ENCODE assay signal across 11 cellular contexts in genomic region chr15:83323296-83323711, GRCh38. TPM values are rescaled to one million over a fixed set of nuclear protein-coding genes. Genes with fewer than 3 reads are reported as not detected.
DNase-seq lines count a peak whose midpoint lies in the region; ATAC-seq and TF ChIP-seq lines count a peak whose summit lies in the region.
"Had no signal": no experiment of that assay in that cellular context is flagged by ENCODE, and none has a peak within 500 bp of the region (broad histone marks: within the 10 kb centered on the region; RNA-seq: fewer than 3 reads in every experiment).

No MANE protein-coding gene starts in this region.

- H3K4me3 Mint-ChIP-seq in activated naive CD4-positive, alpha-beta T cell treated with anti-CD3 and anti-CD28 coated beads for 36 hours = no peak overlapping the region
- H3K4me3 Mint-ChIP-seq: activated CD8-positive, alpha-beta memory T cell treated with anti-CD3 and anti-CD28 coated beads, Interleukin-2, amount 10 ng/mL, durations not matched to agents 7 days and 5 days had no signal

- peak; percentile 62 for DNase-seq in M059J (ENCODE audit: low read depth)
- peak; percentile 88 for DNase-seq in non-pigmented ciliary epithelial cell (ENCODE audit: low read depth)
- DNase-seq in gastrocnemius medialis = no peak
- no peak for DNase-seq in T-helper 2 cell
- no peak for DNase-seq in activated naive CD4-positive, alpha-beta T cell treated with anti-CD3 and anti-CD28 coated beads for 36 hours
- DNase-seq: activated CD8-positive, alpha-beta memory T cell treated with anti-CD3 and anti-CD28 coated beads, Interleukin-2, amount 10 ng/mL, durations not matched to agents 7 days and 5 days; cerebellar nuclear complex; NCI-H2171 had no signal

- H3K4me3 ChIP-seq in BLaER1 (no peak overlapping the region), gastrocnemius medialis (no peak overlapping the region)

- H3K4me1 Mint-ChIP-seq in activated naive CD4-positive, alpha-beta T cell treated with anti-CD3 and anti-CD28 coated beads for 36 hours (ENCODE audit: low read depth) = no peaks in the 10 kb centered on the region
- H3K4me1 Mint-ChIP-seq: activated CD8-positive, alpha-beta memory T cell treated with anti-CD3 and anti-CD28 coated beads, Interleukin-2, amount 10 ng/mL, durations not matched to agents 7 days and 5 days had no signal

- intact Hi-C loops in gastrocnemius medialis (cut with DNase I; ENCODE audit: low total_unique reads) = no loop called here
- intact Hi-C loops in activated naive CD4-positive, alpha-beta T cell treated with anti-CD3 and anti-CD28 coated beads for 36 hours (cut with micrococcal nuclease) = no loop called here

- no peak overlapping the region for H3K9ac ChIP-seq in BLaER1

- peaks cover 1% of the 10 kb centered on the region for H3K9me3 Mint-ChIP-seq in activated naive CD4-positive, alpha-beta T cell treated with anti-CD3 and anti-CD28 coated beads for 36 hours

- CTCF ChIA-PET in activated naive CD4-positive, alpha-beta T cell treated with anti-CD3 and anti-CD28 coated beads for 36 hours (lab: Charles Lee) = no interaction called here

- no peaks in the 10 kb centered on the region for H3K36me3 Mint-ChIP-seq in activated naive CD4-positive, alpha-beta T cell treated with anti-CD3 and anti-CD28 coated beads for 36 hours (ENCODE audit: low read depth)
- H3K36me3 Mint-ChIP-seq: activated CD8-positive, alpha-beta memory T cell treated with anti-CD3 and anti-CD28 coated beads, Interleukin-2, amount 10 ng/mL, durations not matched to agents 7 days and 5 days had no signal

- TF ChIP-seq POLR2A in gastrocnemius medialis (IDR thresholded peaks at IDR 0.05) = no peak

- H3K4me1 ChIP-seq in BLaER1 (peaks cover 9% of the 10 kb centered on the region), gastrocnemius medialis (no peaks in the 10 kb centered on the region)

- H3K27me3 Mint-ChIP-seq in activated naive CD4-positive, alpha-beta T cell treated with anti-CD3 and anti-CD28 coated beads for 36 hours (ENCODE audit: low read depth) = peaks cover 9% of the 10 kb centered on the region

- in situ Hi-C loops in gastrocnemius medialis (cut with MboI; ENCODE audit: low sequenced_read_pairs in 4 of 4) = no loop called here

- no peaks in the 10 kb centered on the region for H4K20me1 ChIP-seq in BLaER1

- no peak for TF ChIP-seq CTCF in gastrocnemius medialis (IDR thresholded peaks at IDR 0.05 in 4 of 5, conservative IDR thresholded peaks at IDR 0.05 in 1 of 5)

- H3K27me3 ChIP-seq in BLaER1 (no peaks in the 10 kb centered on the region), gastrocnemius medialis (no peaks in the 10 kb centered on the region)

- H3K27ac Mint-ChIP-seq in activated naive CD4-positive, alpha-beta T cell treated with anti-CD3 and anti-CD28 coated beads for 36 hours = no peak overlapping the region
- H3K27ac Mint-ChIP-seq: activated CD8-positive, alpha-beta memory T cell treated with anti-CD3 and anti-CD28 coated beads, Interleukin-2, amount 10 ng/mL, durations not matched to agents 7 days and 5 days had no signal

- H3K27ac ChIP-seq in BLaER1 (no peak overlapping the region), gastrocnemius medialis (no peak overlapping the region)

- H3K9me3 ChIP-seq in BLaER1 (no peaks in the 10 kb centered on the region), gastrocnemius medialis (no peaks in the 10 kb centered on the region)

- ATAC-seq in esophagus mucosa (peak; percentile 92), gastrocnemius medialis (no peak), HG03159 (IDR thresholded peaks at IDR 0.05; ENCODE audit: unreplicated experiment) (no peak)
- ATAC-seq: activated CD8-positive, alpha-beta memory T cell treated with anti-CD3 and anti-CD28 coated beads, Interleukin-2, amount 10 ng/mL, durations not matched to agents 7 days and 5 days had no signal

- H3K36me3 ChIP-seq in BLaER1 (no peaks in the 10 kb centered on the region), gastrocnemius medialis (no peaks in the 10 kb centered on the region)

- H3K4me2 ChIP-seq in BLaER1 = 0 out of 2 replicates have a peak overlapping the region, but pooled peaks have one; percentile 14

RNA-seq across cellular contexts. Expression of gene BNC1, which starts 38.8 kb away (rescaled TPM):
- total RNA-seq in M059J (2014; rRNA removed; shearing (Covaris generic)) = not detected in 2 replicates
- total RNA-seq in esophagus mucosa = 39.6 TPM
- total RNA-seq in gastrocnemius medialis = under 1 TPM in 3 of 4 donors, not detected in 1; 0.10 to 0.13 (median 0.11) TPM
- total RNA-seq in activated naive CD4-positive, alpha-beta T cell treated with anti-CD3 and anti-CD28 coated beads for 36 hours = not detected
- total RNA-seq: activated CD8-positive, alpha-beta memory T cell treated with anti-CD3 and anti-CD28 coated beads, Interleukin-2, amount 10 ng/mL, durations not matched to agents 7 days and 5 days had no signal

Comparison
In these comparisons a context has a peak if more than half of its experiments do, and no peak if none do; other contexts are left out.
1. DNase-seq: peak in M059J (single experiment) and non-pigmented ciliary epithelial cell (single experiment); none in gastrocnemius medialis (0 of 2), T-helper 2 cell (0 of 5) and activated naive CD4-positive, alpha-beta T cell treated with anti-CD3 and anti-CD28 coated beads for 36 hours (single experiment).
2. RNA of gene BNC1, which starts 38.8 kb away (total RNA-seq): 39.6 TPM in esophagus mucosa (single experiment); 0.10 to 0.13 TPM in gastrocnemius medialis, not detected in M059J and not detected in activated naive CD4-positive, alpha-beta T cell treated with anti-CD3 and anti-CD28 coated beads for 36 hours; every median in the first group is over 10 times any median in the second.